In genomic region chr15:22981336-22981840, GRCh38 we compare ENCODE assay signal across 9 cellular contexts. TPM values are rescaled to one million over a fixed set of nuclear protein-coding genes. Genes with fewer than 3 reads are reported as not detected.
A peak's percentile ranks its signal among the peaks of the same experiment; 100 is the strongest.
DNase-seq lines count a peak whose midpoint lies in the region; ATAC-seq, FAIRE-seq and TF ChIP-seq lines count a peak whose summit lies in the region.
"Had no signal": no experiment of that assay in that cellular context is flagged by ENCODE, and none has a peak within 500 bp of the region (broad histone marks: within the 10 kb centered on the region; RNA-seq: fewer than 3 reads in every experiment).

No MANE protein-coding gene starts in this region.

- H2BK120ac ChIP-seq in IMR-90 (ENCODE audit: low read depth, low read length) (no peak overlapping the region), H1 (replicated peaks; ENCODE audit: low read depth, low read length) (no peak overlapping the region)

- peak overlapping the region; percentile 83 for H3K4me3 Mint-ChIP-seq in nephron progenitor cell

- H4K8ac ChIP-seq in IMR-90 (ENCODE audit: low read depth in 2 of 2, low read length in 2 of 2): peak overlapping the region in 1 of 2 experiments; percentile 37; a peak in 1 of 4 replicates
- H4K8ac ChIP-seq in H1 (ENCODE audit: extremely low read depth, insufficient read depth, low read length): 0 out of 2 replicates have a peak overlapping the region, but pooled peaks have one; percentile 14

- H2BK15ac ChIP-seq in IMR-90 (ENCODE audit: low read depth, low read length) (no peak overlapping the region), H1 (ENCODE audit: low read length) (no peak overlapping the region)

- H3K27me3 ChIP-seq in IMR-90 (ENCODE audit: control insufficient read depth, insufficient read depth, low read length): no peaks in the 10 kb centered on the region
- H3K27me3 ChIP-seq in H1 (replicated peaks in 1 of 4; ENCODE audit: control insufficient read depth in 3 of 4, extremely low read depth in 1 of 4, insufficient read depth in 3 of 4, low read length in 3 of 4): peaks cover 2 to 33% (median 21%) of the 10 kb centered on the region in 4 experiments

- H2AK9ac ChIP-seq in IMR-90 (replicated peaks; ENCODE audit: low read depth, low read length, poor library complexity): no peak overlapping the region

- ATAC-seq in IMR-90 (ENCODE audit: low read depth): no peak

- peak overlapping the region; percentile 93 for H3K4me3 ChIP-seq in AG10803 (ENCODE audit: low read length)
- no peak overlapping the region for H3K4me3 ChIP-seq in IMR-90 (ENCODE audit: insufficient read depth, low read depth, low read length)
- H3K4me3 ChIP-seq in H1 (ENCODE audit: extremely low read depth in 1 of 4, insufficient read depth in 2 of 4, low read depth in 3 of 4, low read length in 4 of 4): peak overlapping the region in 3 of 4 experiments; percentile 66 to 95 (median 89); a peak in 5 of 8 replicates

- H2AK5ac ChIP-seq in IMR-90 (ENCODE audit: low read depth, low read length) (no peak overlapping the region), H1 (ENCODE audit: low read depth, low read length) (no peak overlapping the region)

- intact Hi-C loops in IMR-90 (cut with micrococcal nuclease): no loop called here

- H3K9me3 ChIP-seq in IMR-90 (ENCODE audit: control insufficient read depth, insufficient read depth, low read length) (no peaks in the 10 kb centered on the region), H1 (ENCODE audit: insufficient read depth in 2 of 2, low read depth in 1 of 2, low read length in 1 of 2) (no peaks in the 10 kb centered on the region)

- H3K27ac Mint-ChIP-seq in nephron progenitor cell: no peak overlapping the region

- CTCF ChIA-PET in IMR-90 (lab: Yijun Ruan, JAX): no interaction called here
- CTCF ChIA-PET in H1 (lab: Charles Lee; ENCODE audit: partially characterized antibody): no interaction called here

- TF ChIP-seq POLR2A in IMR-90 (IDR thresholded peaks at IDR 0.05; ENCODE audit: low read depth, low read length) (no peak), H1 (IDR thresholded peaks at IDR 0.05; ENCODE audit: control extremely low read depth in 1 of 2, low read depth in 2 of 2, low read length in 2 of 2) (no peak)

- POLR2A ChIA-PET in IMR-90 (lab: Charles Lee; ENCODE audit: unreplicated experiment): no interaction called here
- POLR2A ChIA-PET in H1 (lab: Charles Lee; ENCODE audit: partially characterized antibody): interaction anchor here (0.8 to 1.2 kb wide), 2 partner anchors 8 to 16 kb away, joined by 4 to 6 read pairs; no protein-coding TSS in a partner anchor

- no peak overlapping the region for H2BK20ac ChIP-seq in IMR-90 (ENCODE audit: low read depth, low read length)
- no peak overlapping the region for H2BK20ac ChIP-seq in H1 (ENCODE audit: low read length)

- no TSS peak for BruUV-seq in IMR-90 (replicated peaks; lab: Mats Ljungman, UMichigan)

- peaks cover 16% of the 10 kb centered on the region for H3K4me1 Mint-ChIP-seq in nephron progenitor cell

- DNase-seq in AG10803 (ENCODE audit: low read depth): no peak
- DNase-seq in IMR-90: no peak
- DNase-seq in H1 (ENCODE audit: low read depth in 1 of 2, low spot score in 2 of 2): no peak
- DNase-seq in nephron progenitor cell: no peak
- DNase-seq in hypothalamus (lab: John Stamatoyannopoulos, UW): no peak
- no peak for DNase-seq in activated CD4-positive, CD25-positive, alpha-beta regulatory T cell (lab: John Stamatoyannopoulos, UW)
- DNase-seq in DMS153 (lab: John Stamatoyannopoulos, UW): no peak
- DNase-seq in A172 (ENCODE audit: low spot score): no peak
- DNase-seq: occipital lobe had no signal

- no peak overlapping the region for H4K91ac ChIP-seq in IMR-90 (ENCODE audit: insufficient read depth, low read depth, low read length)
- no peak overlapping the region for H4K91ac ChIP-seq in H1 (replicated peaks; ENCODE audit: insufficient read length, low read length)

- peaks cover 3% of the 10 kb centered on the region; the same call in 1 of the 2 replicates for H3K9me1 ChIP-seq in IMR-90 (ENCODE audit: insufficient read depth, low read length)

- H3K9me3 Mint-ChIP-seq in nephron progenitor cell: no peaks in the 10 kb centered on the region

- H2AFZ ChIP-seq in IMR-90 (replicated peaks; ENCODE audit: low read length, poor library complexity): no peak overlapping the region
- no peak overlapping the region for H2AFZ ChIP-seq in H1 (ENCODE audit: low read length)

- H3K9ac ChIP-seq in IMR-90 (ENCODE audit: low read depth, low read length) (no peak overlapping the region), H1 (replicated peaks in 1 of 4; ENCODE audit: extremely low read depth in 1 of 4, low read depth in 3 of 4, low read length in 3 of 4) (no peak overlapping the region)

- dilution Hi-C loops in IMR-90 (cut with HindIII; ENCODE audit: low sequenced_read_pairs, unreplicated experiment): no loop called here

- no peak for TF ChIP-seq RAD21 in IMR-90 (IDR thresholded peaks at IDR 0.05; ENCODE audit: low read length)
- no peak for TF ChIP-seq RAD21 in H1 (IDR thresholded peaks at IDR 0.05 in 1 of 2, conservative IDR thresholded peaks at IDR 0.05 in 1 of 2; ENCODE audit: low read depth in 2 of 2, low read length in 2 of 2)

- H4K20me1 ChIP-seq in IMR-90 (ENCODE audit: insufficient read depth, low read length) (peaks cover 28% of the 10 kb centered on the region), H1 (replicated peaks in 1 of 2; ENCODE audit: control insufficient read depth in 1 of 2, insufficient read depth in 2 of 2, low read length in 2 of 2) (peaks cover 2 to 11% of the 10 kb centered on the region in 2 experiments)

- no peaks in the 10 kb centered on the region for H3K36me3 Mint-ChIP-seq in nephron progenitor cell (ENCODE audit: low read depth)

- H3K4ac ChIP-seq in IMR-90 (ENCODE audit: low read depth, low read length) (no peak overlapping the region), H1 (replicated peaks; ENCODE audit: insufficient read length, low read depth, low read length) (no peak overlapping the region)

- peaks cover 14% of the 10 kb centered on the region for H3K23me2 ChIP-seq in H1 (ENCODE audit: low read depth, low read length)

- H3K14ac ChIP-seq in IMR-90 (replicated peaks; ENCODE audit: low read depth, low read length) (no peak overlapping the region), H1 (ENCODE audit: insufficient read length) (no peak overlapping the region)

- 99% methylated on average over 10 of the region's 20 CpGs; no CpG with 5 or more reads in 1 of the 2 experiments for WGBS in IMR-90 (ENCODE audit: extremely low coverage in 2 of 2, insufficient read length in 1 of 2), 2 experiments
- WGBS in H1 (ENCODE audit: extremely low coverage in 1 of 2, insufficient coverage in 1 of 2, insufficient read length in 1 of 2, insufficient replicate concordance in 2 of 2, low coverage in 1 of 2, low lambda C conversion rate in 2 of 2, missing lambda C conversion rate in 1 of 2), 2 experiments: 92% methylated on average over 20 of the region's 20 CpGs; no CpG with 5 or more reads in 1 of the 2 experiments

- H3K36me3 ChIP-seq in IMR-90 (ENCODE audit: control insufficient read depth, insufficient read depth, low read length) (no peaks in the 10 kb centered on the region), H1 (ENCODE audit: control insufficient read depth in 2 of 4, insufficient read depth in 4 of 4, low read length in 3 of 4) (no peaks in the 10 kb centered on the region)

- H3K27me3 Mint-ChIP-seq in nephron progenitor cell (ENCODE audit: low read depth, poor library complexity): peaks cover 19% of the 10 kb centered on the region

- peaks cover 0 to 9% of the 10 kb centered on the region in 2 experiments; a peak in 2 of 4 replicates for H3K79me2 ChIP-seq in H1 (ENCODE audit: control insufficient read depth in 1 of 2, insufficient read depth in 2 of 2, low read length in 2 of 2)

- TF ChIP-seq CTCF in AG10803 (conservative IDR thresholded peaks at IDR 0.05; ENCODE audit: low read length) (no peak), IMR-90 (conservative IDR thresholded peaks at IDR 0.05; ENCODE audit: low read depth, low read length) (no peak), H1 (IDR thresholded peaks at IDR 0.05; ENCODE audit: control extremely low read depth in 1 of 3, insufficient read depth in 1 of 3, low read depth in 1 of 3, low read length in 3 of 3) (no peak), nephron progenitor cell (IDR thresholded peaks at IDR 0.05) (no peak)

- in situ Hi-C loops in IMR-90 (cut with MboI; ENCODE audit: low sequenced_read_pairs): no loop called here

- H3K79me1 ChIP-seq in IMR-90 (ENCODE audit: low read depth in 1 of 2, low read length in 2 of 2) (peaks cover 0 to 17% of the 10 kb centered on the region in 2 experiments; a peak in 2 of 4 replicates), H1 (ENCODE audit: low read depth, low read length) (0 out of 2 replicates have a peak, but pooled peaks cover 2% of the 10 kb centered on the region)

- FAIRE-seq in H1 (lab: Jason Lieb, UNC): no peak

- H3K18ac ChIP-seq in IMR-90 (ENCODE audit: low read depth, low read length): no peak overlapping the region
- no peak overlapping the region for H3K18ac ChIP-seq in H1 (ENCODE audit: extremely low read depth, low read length)

- no peak overlapping the region for H3K27ac ChIP-seq in IMR-90 (ENCODE audit: insufficient read depth, low read length)
- H3K27ac ChIP-seq in H1 (ENCODE audit: low read depth, low read length): no peak overlapping the region

- no peak for TF ChIP-seq EP300 in H1 (IDR thresholded peaks at IDR 0.05; ENCODE audit: borderline replicate concordance in 1 of 2, low read depth in 2 of 2, low read length in 2 of 2)

- H3K4me1 ChIP-seq in IMR-90 (ENCODE audit: control insufficient read depth, insufficient read depth, low read length) (peaks cover 2% of the 10 kb centered on the region), H1 (replicated peaks in 1 of 4; ENCODE audit: control insufficient read depth in 3 of 4, insufficient read depth in 4 of 4, low read length in 3 of 4) (peaks cover 0 to 5% (median 1%) of the 10 kb centered on the region in 4 experiments; a peak in 3 of 7 replicates)

- no peak overlapping the region for H2BK5ac ChIP-seq in IMR-90 (ENCODE audit: low read depth, low read length, poor library complexity, severe bottlenecking)
- no peak overlapping the region for H2BK5ac ChIP-seq in H1 (ENCODE audit: low read depth, low read length)

- H2BK12ac ChIP-seq in H1 (ENCODE audit: low read depth, low read length): no peak overlapping the region

- H4K5ac ChIP-seq in IMR-90 (ENCODE audit: low read depth, low read length) (no peak overlapping the region), H1 (ENCODE audit: insufficient read length, low read depth, low read length) (no peak overlapping the region)

- H3K23ac ChIP-seq in IMR-90 (ENCODE audit: low read depth, low read length) (peak overlapping the region; percentile 11; the same call in 1 of the 2 replicates), H1 (ENCODE audit: insufficient read length) (no peak overlapping the region)

- no peak overlapping the region for H3K56ac ChIP-seq in IMR-90 (ENCODE audit: extremely low read depth, insufficient read depth, low read length)
- H3K56ac ChIP-seq in H1 (replicated peaks; ENCODE audit: insufficient read length, low read depth, low read length): no peak overlapping the region

- peak overlapping the region; percentile 86 for H3K4me2 ChIP-seq in IMR-90 (ENCODE audit: low read depth, low read length)
- H3K4me2 ChIP-seq in H1 (ENCODE audit: insufficient read depth in 1 of 2, low read depth in 2 of 2, low read length in 2 of 2): peak overlapping the region; percentile 77 to 96

RNA-seq across cellular contexts. Expression of gene CYFIP1, which starts 1.2 kb away (rescaled TPM):
- total RNA-seq in IMR-90 (2012; rRNA removed): 144 and 163 TPM in 2 replicates
- polyA plus RNA-seq in IMR-90 (2012; rRNA removed) (51.4 and 58.4 TPM in 2 replicates), H1 (2011; rRNA removed) (38.6 and 49.8 TPM in 2 replicates)
- polyA plus RNA-seq in IMR-90 (2012; cell fraction: cytosol; rRNA removed): 57.6 and 73.1 TPM in 2 replicates
- polyA plus RNA-seq in IMR-90 (2012; cell fraction: nucleus; rRNA removed; ENCODE audit: low replicate concordance): 66.3 and 101 TPM in 2 replicates
- 81.7 and 82.2 TPM in 2 replicates for total RNA-seq in H1 (2021; fragmentation: NEBNext Ultra II Directional; extraction: Animal tissue kit (Norgen Biotek cat#: 25700))
- polyA plus RNA-seq in H1 (2011; cell fraction: cytosol; rRNA removed): 39.1 TPM
- polyA plus RNA-seq in H1 (2011; cell fraction: nucleus; rRNA removed): 51.3 TPM
- polyA plus RNA-seq in H1 (2012, experiment 1 of 2): 38.5 to 52.3 TPM (median 48.5 TPM) in 4 replicates
- polyA plus RNA-seq in H1 (2012, experiment 2 of 2): 22.2 TPM
- 31.3 TPM for polyA plus RNA-seq in H1 (2013, experiment 1 of 2)
- polyA plus RNA-seq in H1 (2013, experiment 2 of 2): 28.0 TPM
- 92.3 and 92.5 TPM in 2 replicates for polyA minus RNA-seq in H1 (2011; rRNA and poly(A)+ RNA removed)
- 21.3 TPM for polyA minus RNA-seq in H1 (2011; cell fraction: cytosol; rRNA and poly(A)+ RNA removed)
- polyA minus RNA-seq in H1 (2011; cell fraction: nucleus; rRNA and poly(A)+ RNA removed): 34.5 TPM
- 78.1 and 81.4 TPM in 2 replicates for total RNA-seq in A172 (2014; rRNA removed; shearing (Covaris generic))

RNA-seq across cellular contexts. Expression of gene TUBGCP5, which starts 58.0 kb away (rescaled TPM):
- 19.4 and 20.0 TPM in 2 replicates for total RNA-seq in IMR-90 (2012; rRNA removed)
- polyA plus RNA-seq in IMR-90 (2012; rRNA removed): 11.2 and 13.0 TPM in 2 replicates
- polyA plus RNA-seq in IMR-90 (2012; cell fraction: cytosol; rRNA removed): 2.8 and 4.4 TPM in 2 replicates
- polyA plus RNA-seq in IMR-90 (2012; cell fraction: nucleus; rRNA removed; ENCODE audit: low replicate concordance): 6.0 and 20.8 TPM in 2 replicates
- total RNA-seq in H1 (2021; fragmentation: NEBNext Ultra II Directional; extraction: Animal tissue kit (Norgen Biotek cat#: 25700)): 12.5 and 12.7 TPM in 2 replicates
- polyA plus RNA-seq in H1 (2011; rRNA removed): 5.4 and 6.3 TPM in 2 replicates
- polyA plus RNA-seq in H1 (2011; cell fraction: cytosol; rRNA removed): 10.4 TPM
- polyA plus RNA-seq in H1 (2011; cell fraction: nucleus; rRNA removed): 8.4 TPM
- polyA plus RNA-seq in H1 (2012, experiment 1 of 2): 8.3 to 11.4 TPM (median 9.9 TPM) in 4 replicates
- 0.60 TPM for polyA plus RNA-seq in H1 (2012, experiment 2 of 2)
- 12.7 TPM for polyA plus RNA-seq in H1 (2013, experiment 1 of 2)
- 10.5 TPM for polyA plus RNA-seq in H1 (2013, experiment 2 of 2)
- 11.0 and 14.1 TPM in 2 replicates for polyA minus RNA-seq in H1 (2011; rRNA and poly(A)+ RNA removed)
- polyA minus RNA-seq in H1 (2011; cell fraction: cytosol; rRNA and poly(A)+ RNA removed): 9.9 TPM
- polyA minus RNA-seq in H1 (2011; cell fraction: nucleus; rRNA and poly(A)+ RNA removed): 17.3 TPM
- total RNA-seq in A172 (2014; rRNA removed; shearing (Covaris generic)): 25.3 and 27.9 TPM in 2 replicates
